In the genomic region with DNA sequence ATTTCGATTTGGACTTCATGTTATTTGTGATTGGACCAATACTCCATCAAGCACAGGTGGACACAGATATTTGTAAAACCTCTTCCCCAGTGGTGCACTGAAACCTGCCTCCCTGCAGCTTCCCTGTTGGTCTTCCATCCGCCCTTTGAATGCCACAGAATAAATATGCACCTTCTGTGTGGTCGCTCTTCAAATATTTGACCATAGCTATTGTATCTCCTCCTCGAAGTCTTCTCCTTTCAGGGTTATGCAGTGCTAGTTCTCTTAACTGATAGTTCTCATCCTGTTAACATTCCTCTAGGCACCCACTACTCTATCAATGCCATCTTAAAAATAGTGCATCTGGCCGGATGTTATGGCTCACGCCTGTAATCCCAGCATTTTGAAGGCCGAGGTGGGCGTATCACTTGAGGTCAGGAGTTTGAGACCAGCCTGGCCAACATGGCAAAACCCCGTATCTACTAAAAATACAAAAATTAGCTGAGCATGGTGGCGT, we compare ENCODE assay signal across 1 cellular context.
TF ChIP-seq lines count a peak whose summit lies in the region.

No MANE protein-coding gene starts in this region.

TF ChIP-seq in HepG2, 621 proteins besides CTCF, POLR2A, EP300 and RAD21 (continued from another document and continues in another):
- TF ChIP-seq, protein P1, sequence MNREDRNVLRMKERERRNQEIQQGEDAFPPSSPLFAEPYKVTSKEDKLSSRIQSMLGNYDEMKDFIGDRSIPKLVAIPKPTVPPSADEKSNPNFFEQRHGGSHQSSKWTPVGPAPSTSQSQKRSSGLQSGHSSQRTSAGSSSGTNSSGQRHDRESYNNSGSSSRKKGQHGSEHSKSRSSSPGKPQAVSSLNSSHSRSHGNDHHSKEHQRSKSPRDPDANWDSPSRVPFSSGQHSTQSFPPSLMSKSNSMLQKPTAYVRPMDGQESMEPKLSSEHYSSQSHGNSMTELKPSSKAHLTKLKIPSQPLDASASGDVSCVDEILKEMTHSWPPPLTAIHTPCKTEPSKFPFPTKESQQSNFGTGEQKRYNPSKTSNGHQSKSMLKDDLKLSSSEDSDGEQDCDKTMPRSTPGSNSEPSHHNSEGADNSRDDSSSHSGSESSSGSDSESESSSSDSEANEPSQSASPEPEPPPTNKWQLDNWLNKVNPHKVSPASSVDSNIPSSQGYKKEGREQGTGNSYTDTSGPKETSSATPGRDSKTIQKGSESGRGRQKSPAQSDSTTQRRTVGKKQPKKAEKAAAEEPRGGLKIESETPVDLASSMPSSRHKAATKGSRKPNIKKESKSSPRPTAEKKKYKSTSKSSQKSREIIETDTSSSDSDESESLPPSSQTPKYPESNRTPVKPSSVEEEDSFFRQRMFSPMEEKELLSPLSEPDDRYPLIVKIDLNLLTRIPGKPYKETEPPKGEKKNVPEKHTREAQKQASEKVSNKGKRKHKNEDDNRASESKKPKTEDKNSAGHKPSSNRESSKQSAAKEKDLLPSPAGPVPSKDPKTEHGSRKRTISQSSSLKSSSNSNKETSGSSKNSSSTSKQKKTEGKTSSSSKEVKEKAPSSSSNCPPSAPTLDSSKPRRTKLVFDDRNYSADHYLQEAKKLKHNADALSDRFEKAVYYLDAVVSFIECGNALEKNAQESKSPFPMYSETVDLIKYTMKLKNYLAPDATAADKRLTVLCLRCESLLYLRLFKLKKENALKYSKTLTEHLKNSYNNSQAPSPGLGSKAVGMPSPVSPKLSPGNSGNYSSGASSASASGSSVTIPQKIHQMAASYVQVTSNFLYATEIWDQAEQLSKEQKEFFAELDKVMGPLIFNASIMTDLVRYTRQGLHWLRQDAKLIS (CRISPR knock-in tag; IDR thresholded peaks at IDR 0.05): peak; percentile 86; the same call in 1 of the 2 replicates
- TF ChIP-seq JUND (CRISPR knock-in tag; IDR thresholded peaks at IDR 0.05) (peak; percentile 33; the same call in 1 of the 2 replicates), GATAD1 (CRISPR knock-in tag; IDR thresholded peaks at IDR 0.05) (peak; percentile 68; the same call in 1 of the 2 replicates), RBM39 (IDR thresholded peaks at IDR 0.05; ENCODE audit: low read depth, low read length, poor library complexity, severe bottlenecking) (no peak), NR1H2 (CRISPR knock-in tag; IDR thresholded peaks at IDR 0.05; ENCODE audit: borderline replicate concordance, low read depth) (no peak), ZNF510 (CRISPR knock-in tag; IDR thresholded peaks at IDR 0.05; ENCODE audit: low read depth) (peak; percentile 98), ZNF335 (CRISPR knock-in tag; IDR thresholded peaks at IDR 0.05) (no peak), ZNF816 (CRISPR knock-in tag; IDR thresholded peaks at IDR 0.05; ENCODE audit: borderline replicate concordance) (no peak; the same call in 1 of the 2 replicates), HMG20A (CRISPR knock-in tag; IDR thresholded peaks at IDR 0.05; ENCODE audit: borderline replicate concordance) (peak; percentile 98), ATF7-NPFF (CRISPR knock-in tag; IDR thresholded peaks at IDR 0.05; ENCODE audit: low read depth) (no peak), CBX1 (IDR thresholded peaks at IDR 0.05; ENCODE audit: low read depth) (peak; percentile 51), ZNF350 (CRISPR knock-in tag; IDR thresholded peaks at IDR 0.05; ENCODE audit: borderline replicate concordance, low read depth) (peak; percentile 77; the same call in 1 of the 2 replicates), ZGPAT (CRISPR knock-in tag; IDR thresholded peaks at IDR 0.05) (peak; percentile 91), ZNF597 (CRISPR knock-in tag; IDR thresholded peaks at IDR 0.05) (no peak), PLRG1 (conservative IDR thresholded peaks at IDR 0.05) (no peak), ZNF749 (CRISPR knock-in tag; IDR thresholded peaks at IDR 0.05; ENCODE audit: borderline replicate concordance) (no peak), TARDBP (CRISPR knock-in tag; IDR thresholded peaks at IDR 0.05) (peak; percentile 97), U2AF2 (IDR thresholded peaks at IDR 0.05; ENCODE audit: low read depth, low read length) (no peak), TOE1 (CRISPR knock-in tag; IDR thresholded peaks at IDR 0.05) (no peak; the same call in 1 of the 2 replicates), GABPB1 (CRISPR knock-in tag; IDR thresholded peaks at IDR 0.05) (peak; percentile 63), NFKBIZ (CRISPR knock-in tag; IDR thresholded peaks at IDR 0.05) (peak; percentile 81), KDM2A (CRISPR knock-in tag; IDR thresholded peaks at IDR 0.05; ENCODE audit: borderline replicate concordance, low read depth) (0 out of 2 replicates have a peak, but pooled peaks have one; percentile 42), NFE2 (CRISPR knock-in tag; IDR thresholded peaks at IDR 0.05) (no peak), PHB2 (IDR thresholded peaks at IDR 0.05; ENCODE audit: partially characterized antibody) (no peak), ZNF3 (CRISPR knock-in tag; IDR thresholded peaks at IDR 0.05) (no peak), ZBTB42 (CRISPR knock-in tag; IDR thresholded peaks at IDR 0.05) (no peak), ZNF720 (CRISPR knock-in tag; IDR thresholded peaks at IDR 0.05) (no peak), HIVEP1 (CRISPR knock-in tag; IDR thresholded peaks at IDR 0.05) (peak; percentile 53; the same call in 1 of the 2 replicates), JUN (CRISPR knock-in tag; IDR thresholded peaks at IDR 0.05) (peak; percentile 82), ZKSCAN5 (CRISPR knock-in tag; IDR thresholded peaks at IDR 0.05) (0 out of 2 replicates have a peak, but pooled peaks have one; percentile 21), ZNF83 (CRISPR knock-in tag; IDR thresholded peaks at IDR 0.05; ENCODE audit: borderline replicate concordance) (no peak), JARID2 (CRISPR knock-in tag; IDR thresholded peaks at IDR 0.05; ENCODE audit: insufficient replicate concordance) (no peak), ZNF354B (CRISPR knock-in tag; IDR thresholded peaks at IDR 0.05) (no peak), FOXO4 (CRISPR knock-in tag; conservative IDR thresholded peaks at IDR 0.05) (no peak), PHF8 (CRISPR knock-in tag; IDR thresholded peaks at IDR 0.05) (no peak), ZBTB20 (CRISPR knock-in tag; IDR thresholded peaks at IDR 0.05; ENCODE audit: borderline replicate concordance, low read depth) (peak; percentile 93), PPARG (CRISPR knock-in tag; conservative IDR thresholded peaks at IDR 0.05) (peak; percentile 94), ZNF326 (CRISPR knock-in tag; IDR thresholded peaks at IDR 0.05; ENCODE audit: borderline replicate concordance) (no peak), MAFF (IDR thresholded peaks at IDR 0.05; ENCODE audit: low read depth, low read length) (no peak), ZFP90 (CRISPR knock-in tag; IDR thresholded peaks at IDR 0.05; ENCODE audit: borderline replicate concordance) (0 out of 2 replicates have a peak, but pooled peaks have one; percentile 57)
- TF ChIP-seq, protein P2, sequence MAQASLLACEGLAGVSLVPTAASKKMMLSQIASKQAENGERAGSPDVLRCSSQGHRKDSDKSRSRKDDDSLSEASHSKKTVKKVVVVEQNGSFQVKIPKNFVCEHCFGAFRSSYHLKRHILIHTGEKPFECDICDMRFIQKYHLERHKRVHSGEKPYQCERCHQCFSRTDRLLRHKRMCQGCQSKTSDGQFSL (CRISPR knock-in tag; IDR thresholded peaks at IDR 0.05): no peak
- TF ChIP-seq, protein P3, sequence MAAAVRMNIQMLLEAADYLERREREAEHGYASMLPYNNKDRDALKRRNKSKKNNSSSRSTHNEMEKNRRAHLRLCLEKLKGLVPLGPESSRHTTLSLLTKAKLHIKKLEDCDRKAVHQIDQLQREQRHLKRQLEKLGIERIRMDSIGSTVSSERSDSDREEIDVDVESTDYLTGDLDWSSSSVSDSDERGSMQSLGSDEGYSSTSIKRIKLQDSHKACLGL (CRISPR knock-in tag; IDR thresholded peaks at IDR 0.05): no peak
- TF ChIP-seq, protein P4, sequence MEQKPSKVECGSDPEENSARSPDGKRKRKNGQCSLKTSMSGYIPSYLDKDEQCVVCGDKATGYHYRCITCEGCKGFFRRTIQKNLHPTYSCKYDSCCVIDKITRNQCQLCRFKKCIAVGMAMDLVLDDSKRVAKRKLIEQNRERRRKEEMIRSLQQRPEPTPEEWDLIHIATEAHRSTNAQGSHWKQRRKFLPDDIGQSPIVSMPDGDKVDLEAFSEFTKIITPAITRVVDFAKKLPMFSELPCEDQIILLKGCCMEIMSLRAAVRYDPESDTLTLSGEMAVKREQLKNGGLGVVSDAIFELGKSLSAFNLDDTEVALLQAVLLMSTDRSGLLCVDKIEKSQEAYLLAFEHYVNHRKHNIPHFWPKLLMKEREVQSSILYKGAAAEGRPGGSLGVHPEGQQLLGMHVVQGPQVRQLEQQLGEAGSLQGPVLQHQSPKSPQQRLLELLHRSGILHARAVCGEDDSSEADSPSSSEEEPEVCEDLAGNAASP (CRISPR knock-in tag; IDR thresholded peaks at IDR 0.05; ENCODE audit: borderline replicate concordance): peak; percentile 87
- TF ChIP-seq, protein P5, sequence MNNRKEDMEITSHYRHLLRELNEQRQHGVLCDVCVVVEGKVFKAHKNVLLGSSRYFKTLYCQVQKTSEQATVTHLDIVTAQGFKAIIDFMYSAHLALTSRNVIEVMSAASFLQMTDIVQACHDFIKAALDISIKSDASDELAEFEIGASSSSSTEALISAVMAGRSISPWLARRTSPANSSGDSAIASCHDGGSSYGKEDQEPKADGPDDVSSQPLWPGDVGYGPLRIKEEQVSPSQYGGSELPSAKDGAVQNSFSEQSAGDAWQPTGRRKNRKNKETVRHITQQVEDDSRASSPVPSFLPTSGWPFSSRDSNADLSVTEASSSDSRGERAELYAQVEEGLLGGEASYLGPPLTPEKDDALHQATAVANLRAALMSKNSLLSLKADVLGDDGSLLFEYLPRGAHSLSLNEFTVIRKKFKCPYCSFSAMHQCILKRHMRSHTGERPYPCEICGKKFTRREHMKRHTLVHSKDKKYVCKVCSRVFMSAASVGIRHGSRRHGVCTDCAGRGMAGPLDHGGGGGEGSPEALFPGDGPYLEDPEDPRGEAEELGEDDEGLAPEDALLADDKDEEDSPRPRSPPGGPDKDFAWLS (CRISPR knock-in tag; IDR thresholded peaks at IDR 0.05; ENCODE audit: borderline replicate concordance): peak; percentile 71; the same call in 1 of the 2 replicates
- TF ChIP-seq, protein P6, sequence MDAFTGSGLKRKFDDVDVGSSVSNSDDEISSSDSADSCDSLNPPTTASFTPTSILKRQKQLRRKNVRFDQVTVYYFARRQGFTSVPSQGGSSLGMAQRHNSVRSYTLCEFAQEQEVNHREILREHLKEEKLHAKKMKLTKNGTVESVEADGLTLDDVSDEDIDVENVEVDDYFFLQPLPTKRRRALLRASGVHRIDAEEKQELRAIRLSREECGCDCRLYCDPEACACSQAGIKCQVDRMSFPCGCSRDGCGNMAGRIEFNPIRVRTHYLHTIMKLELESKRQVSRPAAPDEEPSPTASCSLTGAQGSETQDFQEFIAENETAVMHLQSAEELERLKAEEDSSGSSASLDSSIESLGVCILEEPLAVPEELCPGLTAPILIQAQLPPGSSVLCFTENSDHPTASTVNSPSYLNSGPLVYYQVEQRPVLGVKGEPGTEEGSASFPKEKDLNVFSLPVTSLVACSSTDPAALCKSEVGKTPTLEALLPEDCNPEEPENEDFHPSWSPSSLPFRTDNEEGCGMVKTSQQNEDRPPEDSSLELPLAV (CRISPR knock-in tag; conservative IDR thresholded peaks at IDR 0.05; ENCODE audit: low read depth): no peak
- TF ChIP-seq, protein P7, sequence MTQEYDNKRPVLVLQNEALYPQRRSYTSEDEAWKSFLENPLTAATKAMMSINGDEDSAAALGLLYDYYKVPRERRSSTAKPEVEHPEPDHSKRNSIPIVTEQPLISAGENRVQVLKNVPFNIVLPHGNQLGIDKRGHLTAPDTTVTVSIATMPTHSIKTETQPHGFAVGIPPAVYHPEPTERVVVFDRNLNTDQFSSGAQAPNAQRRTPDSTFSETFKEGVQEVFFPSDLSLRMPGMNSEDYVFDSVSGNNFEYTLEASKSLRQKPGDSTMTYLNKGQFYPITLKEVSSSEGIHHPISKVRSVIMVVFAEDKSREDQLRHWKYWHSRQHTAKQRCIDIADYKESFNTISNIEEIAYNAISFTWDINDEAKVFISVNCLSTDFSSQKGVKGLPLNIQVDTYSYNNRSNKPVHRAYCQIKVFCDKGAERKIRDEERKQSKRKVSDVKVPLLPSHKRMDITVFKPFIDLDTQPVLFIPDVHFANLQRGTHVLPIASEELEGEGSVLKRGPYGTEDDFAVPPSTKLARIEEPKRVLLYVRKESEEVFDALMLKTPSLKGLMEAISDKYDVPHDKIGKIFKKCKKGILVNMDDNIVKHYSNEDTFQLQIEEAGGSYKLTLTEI (CRISPR knock-in tag; conservative IDR thresholded peaks at IDR 0.05): no peak
